In genomic region chr5:150653145-150653761, GRCh38 we compare ENCODE assay signal across 14 cellular contexts. TPM values are rescaled to one million over a fixed set of nuclear protein-coding genes. Genes with fewer than 3 reads are reported as not detected.
A peak's percentile ranks its signal among the peaks of the same experiment; 100 is the strongest.
DNase-seq lines count a peak whose midpoint lies in the region; ATAC-seq, FAIRE-seq and TF ChIP-seq lines count a peak whose summit lies in the region.
"Had no signal": no experiment of that assay in that cellular context is flagged by ENCODE, and none has a peak within 500 bp of the region (broad histone marks: within the 10 kb centered on the region; RNA-seq: fewer than 3 reads in every experiment).

No MANE protein-coding gene starts in this region.

- peak overlapping the region; percentile 80 for H3K27ac Mint-ChIP-seq in chondrocyte (ENCODE audit: unreplicated experiment)
- H3K27ac Mint-ChIP-seq: B cell had no signal

- H3K36me3 ChIP-seq in heart right ventricle, result peaks cover 0 to 63% (median 30%) of the 10 kb centered on the region in 9 donors
- peaks cover 7 to 10% of the 10 kb centered on the region in 2 donors for H3K36me3 ChIP-seq in kidney (ENCODE audit: control insufficient read depth in 1 of 2, insufficient read depth in 2 of 2, low read length in 2 of 2)
- H3K36me3 ChIP-seq in aorta (ENCODE audit: control insufficient read depth in 1 of 2, insufficient read depth in 2 of 2, low read length in 1 of 2), result peaks cover 0 to 7% of the 10 kb centered on the region in 2 donors
- H3K36me3 ChIP-seq: vagina had no signal

- FAIRE-seq in kidney (lab: Jason Lieb, UNC), result no peak

- H3K9me3 Mint-ChIP-seq in chondrocyte (ENCODE audit: low read depth), result no peaks in the 10 kb centered on the region
- H3K9me3 Mint-ChIP-seq: activated naive CD4-positive, alpha-beta T cell treated with anti-CD3 and anti-CD28 coated beads, Interleukin-2, amount 50 U/mL, for 72 hours had no signal

- TF ChIP-seq CTCF in heart right ventricle (IDR thresholded peaks at IDR 0.05) (peak in 1 of 9 donors; percentile 4), chondrocyte (IDR thresholded peaks at IDR 0.05) (peak; percentile 50), kidney (IDR thresholded peaks at IDR 0.05; ENCODE audit: borderline replicate concordance, extremely low read depth, insufficient read depth) (peak; percentile 20)

- ATAC-seq in heart right ventricle, result no peak
- ATAC-seq in Right ventricle myocardium inferior, result no peak
- ATAC-seq in aorta (ENCODE audit: low FRiP score), result no peak
- no peak for ATAC-seq in GM18868 (IDR thresholded peaks at IDR 0.05; ENCODE audit: unreplicated experiment)
- no peak for ATAC-seq in GM21576 (IDR thresholded peaks at IDR 0.05; ENCODE audit: unreplicated experiment)
- ATAC-seq: activated naive CD4-positive, alpha-beta T cell treated with anti-CD3 and anti-CD28 coated beads, Interleukin-2, amount 50 U/mL, for 72 hours; left lung had no signal

- H3K36me3 Mint-ChIP-seq in chondrocyte (ENCODE audit: low read depth), result peaks cover 35% of the 10 kb centered on the region
- H3K36me3 Mint-ChIP-seq: activated naive CD4-positive, alpha-beta T cell treated with anti-CD3 and anti-CD28 coated beads, Interleukin-2, amount 50 U/mL, for 72 hours had no signal

- WGBS in heart right ventricle, 2 donors, result 67 to 71% methylated on average over 5 of the region's 5 CpGs
- WGBS in aorta, 2 donors, result 26 to 38% methylated on average over 5 of the region's 5 CpGs

- H3K9ac ChIP-seq in kidney (ENCODE audit: low read length in 2 of 2), result no peak overlapping the region

- intact Hi-C loops in heart right ventricle (cut with DNase I) (loop anchor here in 4 of 10 donors (2.0 to 10.0 kb wide), 4 partner anchors 22 to 198 kb away; no protein-coding TSS in a partner anchor), Right ventricle myocardium inferior (cut with DNase I) (loop anchor here (10.0 kb wide), 1 partner anchor 198 kb away; no protein-coding TSS in a partner anchor), kidney (cut with DNase I) (loop anchor here (10.0 kb wide), 1 partner anchor 68 kb away; no protein-coding TSS in a partner anchor), aorta (cut with DNase I) (loop anchor here in 1 of 2 donors (10.0 kb wide), 1 partner anchor 188 kb away; no protein-coding TSS in a partner anchor)

- H3K4me1 ChIP-seq in heart right ventricle (peaks cover 45 to 98% (median 74%) of the 10 kb centered on the region in 9 donors), kidney (ENCODE audit: control insufficient read depth in 1 of 2, insufficient read depth in 1 of 2, low read depth in 1 of 2, low read length in 2 of 2) (peaks cover 8 to 12% of the 10 kb centered on the region in 2 donors), aorta (ENCODE audit: control insufficient read depth in 1 of 2, insufficient read depth in 2 of 2, low read length in 2 of 2) (no peaks in the 10 kb centered on the region)

- H3K4me3 Mint-ChIP-seq in chondrocyte (ENCODE audit: unreplicated experiment), result no peak overlapping the region
- H3K4me3 Mint-ChIP-seq: B cell had no signal

- no peaks in the 10 kb centered on the region for H3K27me3 ChIP-seq in heart right ventricle
- no peaks in the 10 kb centered on the region for H3K27me3 ChIP-seq in aorta (ENCODE audit: control insufficient read depth in 1 of 2, insufficient read depth in 2 of 2, low read length in 1 of 2)
- H3K27me3 ChIP-seq: left lung, vagina had no signal

- peaks cover 61% of the 10 kb centered on the region for H3K4me1 Mint-ChIP-seq in chondrocyte (ENCODE audit: low read depth)

- H3K9me3 ChIP-seq in heart right ventricle (no peaks in the 10 kb centered on the region), kidney (ENCODE audit: control insufficient read depth in 1 of 2, low read length in 2 of 2) (no peaks in the 10 kb centered on the region), aorta (ENCODE audit: control insufficient read depth, low read length) (no peaks in the 10 kb centered on the region)
- H3K9me3 ChIP-seq: left lung, vagina had no signal

- no peak overlapping the region for H3K4me3 ChIP-seq in heart right ventricle
- H3K4me3 ChIP-seq in kidney (ENCODE audit: low read length in 2 of 2), result no peak overlapping the region
- no peak overlapping the region for H3K4me3 ChIP-seq in aorta (ENCODE audit: low read length in 2 of 2)
- H3K4me3 ChIP-seq: left lung, vagina had no signal

- H3K27ac ChIP-seq in heart right ventricle, result peak overlapping the region in 9 of 10 donors; percentile 0 to 100 (median 62)
- no peak overlapping the region for H3K27ac ChIP-seq in kidney (ENCODE audit: low read depth in 2 of 2, low read length in 2 of 2)
- H3K27ac ChIP-seq in aorta (ENCODE audit: low read depth in 1 of 2, low read length in 2 of 2), result peak overlapping the region; percentile 35 to 60
- H3K27ac ChIP-seq: left lung, vagina had no signal

- no peaks in the 10 kb centered on the region for H3K27me3 Mint-ChIP-seq in chondrocyte (ENCODE audit: low read depth)
- H3K27me3 Mint-ChIP-seq: B cell had no signal

- DNase-seq in heart right ventricle (peak in 1 of 2 donors; percentile 9), Right ventricle myocardium inferior (ENCODE audit: missing footprints) (no peak), chondrocyte (ENCODE audit: low spot score) (no peak), kidney (peak; percentile 33), aorta (peak in 1 of 2 donors; percentile 48)
- no peak for DNase-seq in stimulated activated CD8-positive, alpha-beta memory T cell treated with anti-CD3 and anti-CD28 coated beads, Interleukin-4, amount 100 ng/mL, for 48 hours
- DNase-seq: activated CD4-positive, alpha-beta T cell treated with anti-CD3 and anti-CD28 coated beads, Interleukin-2, amount 50 U/mL, for 4 hours had no signal

RNA-seq across cellular contexts. Expression of gene MYOZ3, which starts 7.8 kb away (rescaled TPM):
- total RNA-seq in heart right ventricle (10 to 100 TPM in 2 of 10 donors, 1 to 10 TPM in 8; 4.5 to 12.2 (median 6.0) TPM), Right ventricle myocardium inferior (5.5 TPM), chondrocyte (1.9 to 3.3 TPM (median 2.0 TPM) in 3 replicates), kidney (0.66 TPM), aorta (10 to 100 TPM in 1 of 2 donors, 1 to 10 TPM in 1; 2.5 to 14.1 TPM)
- polyA plus RNA-seq in heart right ventricle (1 to 10 TPM in 1 of 2 donors, under 1 TPM in 1; 0.91 to 4.1 TPM), kidney (ENCODE audit: insufficient read depth, low read depth, low replicate concordance) (1.3 TPM), aorta (1 to 10 TPM; 2.0 to 2.8 TPM)
- total RNA-seq: B cell, H4, vagina had no signal

RNA-seq across cellular contexts. Expression of gene SYNPO, which starts 12.8 kb away (rescaled TPM):
- total RNA-seq in heart right ventricle (100 to 1,000 TPM; 589 to 777 (median 703) TPM), Right ventricle myocardium inferior (587 TPM), chondrocyte (156 to 198 TPM (median 195 TPM) in 3 replicates), kidney (87.6 TPM), aorta (100 to 1,000 TPM; 327 to 478 TPM)
- polyA plus RNA-seq in heart right ventricle (100 to 1,000 TPM; 129 to 344 TPM), kidney (ENCODE audit: insufficient read depth, low read depth, low replicate concordance) (46.3 TPM), aorta (100 to 1,000 TPM; 228 to 486 TPM)

RNA-seq across cellular contexts. Expression of gene RBM22, which starts 47.6 kb away (rescaled TPM):
- total RNA-seq in heart right ventricle (10 to 100 TPM; 23.4 to 41.0 (median 29.3) TPM), Right ventricle myocardium inferior (30.5 TPM), chondrocyte (34.7 to 39.7 TPM (median 36.0 TPM) in 3 replicates), kidney (44.2 TPM), aorta (10 to 100 TPM; 40.1 to 46.9 TPM)
- polyA plus RNA-seq in heart right ventricle (10 to 100 TPM; 18.6 to 28.8 TPM), kidney (ENCODE audit: insufficient read depth, low read depth, low replicate concordance) (30.0 TPM), aorta (10 to 100 TPM; 16.8 to 41.8 TPM)

Comparison
In these comparisons a context has a peak if more than half of its experiments do, and no peak if none do; other contexts are left out.
1. H3K27ac ChIP-seq: peak in heart right ventricle (9 of 10) and aorta (2 of 2); none in kidney (0 of 2).